In the genomic region with DNA sequence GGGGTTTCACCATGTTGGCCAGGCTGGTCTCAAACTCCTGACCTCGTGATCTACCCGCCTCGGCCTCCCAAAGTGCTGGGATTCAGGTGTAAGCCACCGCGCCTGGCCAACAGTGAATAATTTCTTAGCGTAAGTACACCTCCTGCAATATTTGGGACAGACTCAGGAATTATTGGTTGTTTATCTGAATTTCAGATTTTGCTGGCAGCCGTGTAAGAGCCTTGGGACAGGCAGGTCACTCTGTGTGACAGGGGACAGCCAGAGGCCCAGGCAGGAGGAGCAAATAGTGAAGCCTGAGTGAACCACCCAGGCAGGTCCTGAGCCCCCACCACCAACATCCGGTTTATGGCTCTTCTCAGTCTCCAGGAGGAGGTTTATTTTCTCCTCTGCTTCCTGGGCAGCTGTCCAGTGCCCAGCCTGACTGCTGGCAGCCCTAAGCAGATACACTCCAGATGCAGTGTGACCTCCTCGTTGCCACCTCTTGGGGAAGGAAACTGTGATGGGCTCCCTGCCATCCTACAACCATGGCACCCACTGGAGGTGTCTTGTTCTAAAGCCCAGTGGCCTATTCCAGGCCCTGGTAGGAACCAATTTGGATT, we compare ENCODE assay signal across 18 cellular contexts. TPM values are rescaled to one million over a fixed set of nuclear protein-coding genes. Genes with fewer than 3 reads are reported as not detected.
DNase-seq lines count a peak whose midpoint lies in the region; ATAC-seq, FAIRE-seq and TF ChIP-seq lines count a peak whose summit lies in the region.
"Had no signal": no experiment of that assay in that cellular context is flagged by ENCODE, and none has a peak within 500 bp of the region (broad histone marks: within the 10 kb centered on the region; RNA-seq: fewer than 3 reads in every experiment).

No MANE protein-coding gene starts in this region.

- dilution Hi-C loops in IMR-90 (cut with HindIII; ENCODE audit: low sequenced_read_pairs, unreplicated experiment), result no loop called here

- no peak overlapping the region for H2AK9ac ChIP-seq in IMR-90 (replicated peaks; ENCODE audit: low read depth, low read length, poor library complexity)

- no peak overlapping the region for H3K23ac ChIP-seq in IMR-90 (ENCODE audit: low read depth, low read length)
- H3K23ac ChIP-seq in H1 (ENCODE audit: insufficient read length), result no peak overlapping the region

- DNase-seq in A549 (ENCODE audit: low read depth in 1 of 2, low spot score in 1 of 2) (peak in 1 of 2 experiments; percentile 40), IMR-90 (no peak), H1 (ENCODE audit: low read depth in 1 of 2, low spot score in 2 of 2) (no peak), myocyte (ENCODE audit: low read depth) (peak; percentile 19), DMS79 treated with DMSO at 0.1 percent for 48 hours (lab: John Stamatoyannopoulos, UW) (no peak), NCI-H2227 (lab: John Stamatoyannopoulos, UW; ENCODE audit: unreplicated experiment) (no peak), kidney glomerular epithelial cell (lab: John Stamatoyannopoulos, UW) (no peak)
- DNase-seq: activated CD4-positive, alpha-beta T cell treated with anti-CD3 and anti-CD28 coated beads, Interleukin-2, amount 50 U/mL, for 1 hour; activated naive CD4-positive, alpha-beta T cell treated with anti-CD3 and anti-CD28 coated beads, Interleukin-2, amount 10 ng/mL, durations not matched to agents 7 days and 5 days; MM.1S; NCI-H69; stimulated activated naive CD4-positive, alpha-beta T cell treated with Interleukin-2 at 50 U/mL for 16 hours had no signal

- no peak overlapping the region for H3K9ac ChIP-seq in IMR-90 (ENCODE audit: low read depth, low read length)
- no peak overlapping the region for H3K9ac ChIP-seq in H1 (replicated peaks in 1 of 4; ENCODE audit: extremely low read depth in 1 of 4, low read depth in 3 of 4, low read length in 3 of 4)

- 79% methylated on average over 9 of the region's 9 CpGs for WGBS in A549 (ENCODE audit: missing lambda C conversion rate)
- 93% methylated on average over 3 of the region's 9 CpGs; no CpG with 5 or more reads in 1 of the 2 experiments for WGBS in IMR-90 (ENCODE audit: extremely low coverage in 2 of 2, insufficient read length in 1 of 2), 2 experiments
- 91% methylated on average over 9 of the region's 9 CpGs; no CpG with 5 or more reads in 1 of the 2 experiments for WGBS in H1 (ENCODE audit: extremely low coverage in 1 of 2, insufficient coverage in 1 of 2, insufficient read length in 1 of 2, insufficient replicate concordance in 2 of 2, low coverage in 1 of 2, low lambda C conversion rate in 2 of 2, missing lambda C conversion rate in 1 of 2), 2 experiments

- H4K8ac ChIP-seq in IMR-90 (ENCODE audit: low read depth in 2 of 2, low read length in 2 of 2) (peak overlapping the region; percentile 29 to 82; a peak in 1 of 4 replicates), H1 (ENCODE audit: extremely low read depth, insufficient read depth, low read length) (no peak overlapping the region; the same call in 1 of the 2 replicates)

- no peak overlapping the region for H3K4me3 ChIP-seq in A549
- no peak overlapping the region for H3K4me3 ChIP-seq in IMR-90 (ENCODE audit: insufficient read depth, low read depth, low read length)
- H3K4me3 ChIP-seq in H1 (ENCODE audit: extremely low read depth in 1 of 4, insufficient read depth in 2 of 4, low read depth in 3 of 4, low read length in 4 of 4), result no peak overlapping the region
- H3K4me3 ChIP-seq: lung, Peyer's patch had no signal

- peak overlapping the region; percentile 22 for H3K4me2 ChIP-seq in A549
- H3K4me2 ChIP-seq in IMR-90 (ENCODE audit: low read depth, low read length), result no peak overlapping the region
- no peak overlapping the region; a peak in 1 of 4 replicates for H3K4me2 ChIP-seq in H1 (ENCODE audit: insufficient read depth in 1 of 2, low read depth in 2 of 2, low read length in 2 of 2)

- no peaks in the 10 kb centered on the region for H3K79me2 ChIP-seq in H1 (ENCODE audit: control insufficient read depth in 1 of 2, insufficient read depth in 2 of 2, low read length in 2 of 2)

- H3K36me3 ChIP-seq in IMR-90 (ENCODE audit: control insufficient read depth, insufficient read depth, low read length) (no peaks in the 10 kb centered on the region), H1 (ENCODE audit: control insufficient read depth in 2 of 4, insufficient read depth in 4 of 4, low read length in 3 of 4) (no peaks in the 10 kb centered on the region)
- H3K36me3 ChIP-seq: Peyer's patch had no signal

- H4K91ac ChIP-seq in IMR-90 (ENCODE audit: insufficient read depth, low read depth, low read length) (peak overlapping the region; percentile 78), H1 (replicated peaks; ENCODE audit: insufficient read length, low read length) (no peak overlapping the region)

- in situ Hi-C loops in IMR-90 (cut with MboI; ENCODE audit: low sequenced_read_pairs), result no loop called here

- ATAC-seq in A549 (peak in 1 of 2 experiments; percentile 18; a peak in 1 of 6 replicates), IMR-90 (ENCODE audit: low read depth) (no peak), HG03521 (IDR thresholded peaks at IDR 0.05; ENCODE audit: unreplicated experiment) (no peak)

- no peak for TF ChIP-seq RAD21 in A549 (conservative IDR thresholded peaks at IDR 0.05 in 1 of 2, IDR thresholded peaks at IDR 0.05 in 1 of 2)
- TF ChIP-seq RAD21 in IMR-90 (IDR thresholded peaks at IDR 0.05; ENCODE audit: low read length), result no peak
- TF ChIP-seq RAD21 in H1 (IDR thresholded peaks at IDR 0.05 in 1 of 2, conservative IDR thresholded peaks at IDR 0.05 in 1 of 2; ENCODE audit: low read depth in 2 of 2, low read length in 2 of 2), result no peak

- TF ChIP-seq EP300 in A549 (IDR thresholded peaks at IDR 0.05) (no peak), H1 (IDR thresholded peaks at IDR 0.05; ENCODE audit: borderline replicate concordance in 1 of 2, low read depth in 2 of 2, low read length in 2 of 2) (no peak)

- H3K18ac ChIP-seq in IMR-90 (ENCODE audit: low read depth, low read length) (0 out of 2 replicates have a peak overlapping the region, but pooled peaks have one; percentile 16), H1 (ENCODE audit: extremely low read depth, low read length) (no peak overlapping the region)

- TF ChIP-seq POLR2A in A549 (IDR thresholded peaks at IDR 0.05; ENCODE audit: low read length), result no peak
- TF ChIP-seq POLR2A in IMR-90 (IDR thresholded peaks at IDR 0.05; ENCODE audit: low read depth, low read length), result no peak
- TF ChIP-seq POLR2A in H1 (IDR thresholded peaks at IDR 0.05; ENCODE audit: control extremely low read depth in 1 of 2, low read depth in 2 of 2, low read length in 2 of 2), result no peak

- no peak overlapping the region for H4K5ac ChIP-seq in IMR-90 (ENCODE audit: low read depth, low read length)
- no peak overlapping the region for H4K5ac ChIP-seq in H1 (ENCODE audit: insufficient read length, low read depth, low read length)

- H3K9me1 ChIP-seq in IMR-90 (ENCODE audit: insufficient read depth, low read length), result peaks cover 6% of the 10 kb centered on the region

- H3K23me2 ChIP-seq in H1 (ENCODE audit: low read depth, low read length), result peaks cover 3% of the 10 kb centered on the region; the same call in 1 of the 2 replicates

- no peak overlapping the region for H2BK12ac ChIP-seq in H1 (ENCODE audit: low read depth, low read length)

- H3K27me3 ChIP-seq in IMR-90 (ENCODE audit: control insufficient read depth, insufficient read depth, low read length), result no peaks in the 10 kb centered on the region
- H3K27me3 ChIP-seq in H1 (replicated peaks in 1 of 4; ENCODE audit: control insufficient read depth in 3 of 4, extremely low read depth in 1 of 4, insufficient read depth in 3 of 4, low read length in 3 of 4), result peaks cover 0 to 23% (median 9%) of the 10 kb centered on the region in 4 experiments; a peak in 5 of 7 replicates

- H3K14ac ChIP-seq in IMR-90 (replicated peaks; ENCODE audit: low read depth, low read length), result no peak overlapping the region
- no peak overlapping the region for H3K14ac ChIP-seq in H1 (ENCODE audit: insufficient read length)

- H4K20me1 ChIP-seq in IMR-90 (ENCODE audit: insufficient read depth, low read length) (no peaks in the 10 kb centered on the region), H1 (replicated peaks in 1 of 2; ENCODE audit: control insufficient read depth in 1 of 2, insufficient read depth in 2 of 2, low read length in 2 of 2) (no peaks in the 10 kb centered on the region)

- no TSS peak for BruUV-seq in IMR-90 (replicated peaks; lab: Mats Ljungman, UMichigan)

- POLR2A ChIA-PET in A549 (lab: Yijun Ruan, JAX), result no interaction called here
- POLR2A ChIA-PET in IMR-90 (lab: Charles Lee; ENCODE audit: unreplicated experiment), result no interaction called here
- POLR2A ChIA-PET in H1 (lab: Charles Lee; ENCODE audit: partially characterized antibody), result interaction anchor here (0.5 to 1.1 kb wide), 2 partner anchors 81 to 300 kb away, joined by 3 to 4 read pairs; partner anchors contain the start of genes TTC19 and ZSWIM7

- peak overlapping the region; percentile 74 for H2BK20ac ChIP-seq in IMR-90 (ENCODE audit: low read depth, low read length)
- no peak overlapping the region for H2BK20ac ChIP-seq in H1 (ENCODE audit: low read length)

- CTCF ChIA-PET in A549 (lab: Yijun Ruan, JAX), result interaction anchor here (1.1 kb wide), 1 partner anchor 26 kb away, joined by 3 read pairs; no protein-coding TSS in a partner anchor
- CTCF ChIA-PET in IMR-90 (lab: Yijun Ruan, JAX), result no interaction called here
- CTCF ChIA-PET in H1 (lab: Charles Lee; ENCODE audit: partially characterized antibody), result interaction anchor here (1.2 to 1.5 kb wide), 3 partner anchors 26 to 58 kb away, joined by 3 to 5 read pairs (median 3); partner anchors contain the start of gene ADORA2B

- TF ChIP-seq CTCF in A549 (IDR thresholded peaks at IDR 0.05) (no peak), IMR-90 (conservative IDR thresholded peaks at IDR 0.05; ENCODE audit: low read depth, low read length) (no peak), H1 (IDR thresholded peaks at IDR 0.05; ENCODE audit: control extremely low read depth in 1 of 3, insufficient read depth in 1 of 3, low read depth in 1 of 3, low read length in 3 of 3) (no peak)

- H2BK120ac ChIP-seq in IMR-90 (ENCODE audit: low read depth, low read length), result peak overlapping the region; percentile 85; the same call in 1 of the 2 replicates
- no peak overlapping the region for H2BK120ac ChIP-seq in H1 (replicated peaks; ENCODE audit: low read depth, low read length)

- no peak overlapping the region for H2AFZ ChIP-seq in IMR-90 (replicated peaks; ENCODE audit: low read length, poor library complexity)
- H2AFZ ChIP-seq in H1 (ENCODE audit: low read length), result no peak overlapping the region

- intact Hi-C loops in IMR-90 (cut with micrococcal nuclease), result no loop called here

- H3K79me1 ChIP-seq in IMR-90 (ENCODE audit: low read depth in 1 of 2, low read length in 2 of 2) (no peaks in the 10 kb centered on the region), H1 (ENCODE audit: low read depth, low read length) (no peaks in the 10 kb centered on the region)

- H2AK5ac ChIP-seq in IMR-90 (ENCODE audit: low read depth, low read length), result peak overlapping the region; percentile 97
- H2AK5ac ChIP-seq in H1 (ENCODE audit: low read depth, low read length), result peak overlapping the region; percentile 86; the same call in 1 of the 2 replicates

- no peak for FAIRE-seq in A549 (lab: Jason Lieb, UNC)
- no peak for FAIRE-seq in H1 (lab: Jason Lieb, UNC)
- FAIRE-seq: astrocyte, colon, TTC549 had no signal

- peak overlapping the region; percentile 90; the same call in 1 of the 3 replicates for H2BK15ac ChIP-seq in IMR-90 (ENCODE audit: low read depth, low read length)
- H2BK15ac ChIP-seq in H1 (ENCODE audit: low read length), result no peak overlapping the region

- no peak overlapping the region for H2BK5ac ChIP-seq in IMR-90 (ENCODE audit: low read depth, low read length, poor library complexity, severe bottlenecking)
- H2BK5ac ChIP-seq in H1 (ENCODE audit: low read depth, low read length), result no peak overlapping the region

- H3K4ac ChIP-seq in IMR-90 (ENCODE audit: low read depth, low read length) (peak overlapping the region; percentile 83), H1 (replicated peaks; ENCODE audit: insufficient read length, low read depth, low read length) (no peak overlapping the region)

- H3K9me3 ChIP-seq in A549 (peaks cover 10% of the 10 kb centered on the region; the same call in 2 of the 3 replicates), IMR-90 (ENCODE audit: control insufficient read depth, insufficient read depth, low read length) (peaks cover 8% of the 10 kb centered on the region), H1 (ENCODE audit: insufficient read depth in 2 of 2, low read depth in 1 of 2, low read length in 1 of 2) (peaks cover 0 to 3% of the 10 kb centered on the region in 2 experiments; a peak in 1 of 4 replicates)
- H3K9me3 ChIP-seq: Peyer's patch had no signal

- H3K4me1 ChIP-seq in A549 (peaks cover 33% of the 10 kb centered on the region), IMR-90 (ENCODE audit: control insufficient read depth, insufficient read depth, low read length) (peaks cover 10% of the 10 kb centered on the region), H1 (replicated peaks in 1 of 4; ENCODE audit: control insufficient read depth in 3 of 4, insufficient read depth in 4 of 4, low read length in 3 of 4) (peaks cover 0 to 4% (median 3%) of the 10 kb centered on the region in 4 experiments; a peak in 4 of 7 replicates)

- no peak overlapping the region for H3K56ac ChIP-seq in IMR-90 (ENCODE audit: extremely low read depth, insufficient read depth, low read length)
- H3K56ac ChIP-seq in H1 (replicated peaks; ENCODE audit: insufficient read length, low read depth, low read length), result no peak overlapping the region

- H3K27ac ChIP-seq in A549 (peak overlapping the region; percentile 47 to 79), IMR-90 (ENCODE audit: insufficient read depth, low read length) (no peak overlapping the region), H1 (ENCODE audit: low read depth, low read length) (no peak overlapping the region)
- H3K27ac ChIP-seq: Peyer's patch had no signal

RNA-seq across cellular contexts. Expression of gene ADORA2B, which starts 26.2 kb away (rescaled TPM):
- 10.2 and 14.4 TPM in 2 replicates for polyA plus RNA-seq in A549 (2011; rRNA removed)
- 6.1 and 8.5 TPM in 2 replicates for polyA plus RNA-seq in A549 (2012; cell fraction: cytosol; rRNA removed)
- 7.3 and 7.9 TPM in 2 replicates for polyA plus RNA-seq in A549 (2012; cell fraction: nucleus; rRNA removed)
- polyA plus RNA-seq in A549 (2017; fragmentation: RNase III; extraction: RNeasy Plus Mini Kit Qiagen cat#74134 plus additional on column Dnase treatment), result 5.7 to 6.3 TPM (median 6.2 TPM) in 3 replicates
- polyA minus RNA-seq in A549 (2011; rRNA and poly(A)+ RNA removed), result 10.2 and 14.4 TPM in 2 replicates
- total RNA-seq in IMR-90 (2012; rRNA removed), result 5.2 and 5.8 TPM in 2 replicates
- 5.5 and 6.1 TPM in 2 replicates for polyA plus RNA-seq in IMR-90 (2012; rRNA removed)
- polyA plus RNA-seq in IMR-90 (2012; cell fraction: cytosol; rRNA removed), result 2.7 and 7.4 TPM in 2 replicates
- 2.3 and 3.4 TPM in 2 replicates for polyA plus RNA-seq in IMR-90 (2012; cell fraction: nucleus; rRNA removed; ENCODE audit: low replicate concordance)
- 2.6 and 3.3 TPM in 2 replicates for total RNA-seq in H1 (2021; fragmentation: NEBNext Ultra II Directional; extraction: Animal tissue kit (Norgen Biotek cat#: 25700))
- 6.9 and 8.2 TPM in 2 replicates for polyA plus RNA-seq in H1 (2011; rRNA removed)
- 4.8 TPM for polyA plus RNA-seq in H1 (2011; cell fraction: cytosol; rRNA removed)
- 4.8 TPM for polyA plus RNA-seq in H1 (2011; cell fraction: nucleus; rRNA removed)
- 4.1 to 5.4 TPM (median 4.3 TPM) in 4 replicates for polyA plus RNA-seq in H1 (2012, experiment 1 of 2)
- polyA plus RNA-seq in H1 (2012, experiment 2 of 2), result 3.7 TPM
- polyA plus RNA-seq in H1 (2013, experiment 1 of 2), result 1.9 TPM
- polyA plus RNA-seq in H1 (2013, experiment 2 of 2), result 2.3 TPM
- polyA minus RNA-seq in H1 (2011; rRNA and poly(A)+ RNA removed), result 6.0 TPM in 2 replicates
- polyA minus RNA-seq in H1 (2011; cell fraction: cytosol; rRNA and poly(A)+ RNA removed), result 3.7 TPM
- polyA minus RNA-seq in H1 (2011; cell fraction: nucleus; rRNA and poly(A)+ RNA removed), result 7.1 TPM
- 6.3 and 7.1 TPM in 2 replicates for total RNA-seq in myocyte
- 3.7 TPM for polyA plus RNA-seq in myocyte (2012)

Comparison
In these comparisons a context has a peak if more than half of its experiments do, and no peak if none do; other contexts are left out.
1. H3K27ac ChIP-seq: peak in A549 (2 of 2); none in IMR-90 (single experiment) and H1 (single experiment).